Comparison of ENCODE assay signal across 11 cellular contexts in the genomic region with DNA sequence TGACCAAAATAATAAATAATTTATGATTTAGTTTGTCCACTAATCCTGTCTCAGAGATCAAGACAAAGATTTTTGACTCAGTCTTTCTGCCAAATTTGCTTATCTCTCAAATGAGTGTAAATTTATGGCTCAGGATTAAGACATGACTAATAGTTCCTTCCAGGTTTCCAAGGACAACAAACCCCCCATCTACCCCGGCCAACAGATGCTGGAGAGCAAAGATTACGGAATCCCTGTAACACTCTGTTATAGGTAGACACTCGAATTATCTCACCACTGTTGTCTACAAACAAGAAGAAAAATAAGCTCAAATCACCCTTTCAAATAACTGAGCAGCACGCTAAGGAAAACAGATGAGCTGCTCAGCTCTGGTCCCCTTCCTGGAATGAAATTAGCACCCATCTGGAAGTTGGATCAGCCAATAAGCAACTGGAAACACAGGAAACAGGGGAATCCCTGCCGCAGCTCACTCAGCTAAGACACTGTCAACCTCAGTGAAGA. TPM values are rescaled to one million over a fixed set of nuclear protein-coding genes. Genes with fewer than 3 reads are reported as not detected.
DNase-seq lines count a peak whose midpoint lies in the region; ATAC-seq and TF ChIP-seq lines count a peak whose summit lies in the region.
"Had no signal": no experiment of that assay in that cellular context is flagged by ENCODE, and none has a peak within 500 bp of the region (broad histone marks: within the 10 kb centered on the region; RNA-seq: fewer than 3 reads in every experiment).

No MANE protein-coding gene starts in this region.

- peak overlapping the region; percentile 50 for H3K27ac ChIP-seq in right cardiac atrium (ENCODE audit: low read length)
- peak overlapping the region; percentile 89 for H3K27ac ChIP-seq in smooth muscle cell (ENCODE audit: low read depth)
- H3K27ac ChIP-seq: spleen had no signal

- H3K4me2 ChIP-seq in smooth muscle cell = peak overlapping the region; percentile 45

- peak; percentile 76 to 91 for ATAC-seq in right cardiac atrium
- no peak for ATAC-seq in GM18868 (IDR thresholded peaks at IDR 0.05; ENCODE audit: unreplicated experiment)
- no peak for ATAC-seq in HG03280 (IDR thresholded peaks at IDR 0.05; ENCODE audit: unreplicated experiment)

- DNase-seq in H7 (peak; percentile 46), amniotic epithelial cell (ENCODE audit: low read depth) (peak; percentile 97), right cardiac atrium (no peak), smooth muscle cell (lab: John Stamatoyannopoulos, UW; ENCODE audit: unreplicated experiment) (no peak), NCI-H2196 treated with DMSO at 0.1 percent for 48 hours (lab: John Stamatoyannopoulos, UW; ENCODE audit: unreplicated experiment) (no peak), NCI-H1092 (lab: John Stamatoyannopoulos, UW) (no peak)
- DNase-seq: activated CD4-positive, alpha-beta T cell treated with anti-CD3 and anti-CD28 coated beads for 48 hours; dorsolateral prefrontal cortex; spleen had no signal

- H3K9ac ChIP-seq in smooth muscle cell (ENCODE audit: low read depth) = peak overlapping the region; percentile 62

- H3K4me3 ChIP-seq in H7 (ENCODE audit: insufficient read depth, low read depth, low read length) (no peak overlapping the region), right cardiac atrium (ENCODE audit: low read length) (peak overlapping the region; percentile 29), smooth muscle cell (no peak overlapping the region)

- no peaks in the 10 kb centered on the region for H3K27me3 ChIP-seq in H7 (ENCODE audit: control insufficient read depth, insufficient read depth, low read length)
- no peaks in the 10 kb centered on the region for H3K27me3 ChIP-seq in right cardiac atrium (ENCODE audit: control insufficient read depth, insufficient read depth)
- no peaks in the 10 kb centered on the region for H3K27me3 ChIP-seq in smooth muscle cell (ENCODE audit: low read depth)
- H3K27me3 ChIP-seq: spleen had no signal

- intact Hi-C loops in right cardiac atrium (cut with DNase I) = no loop called here

- peaks cover 26% of the 10 kb centered on the region for H3K79me2 ChIP-seq in smooth muscle cell (ENCODE audit: low read depth)

- H3K36me3 ChIP-seq in H7 (replicated peaks; ENCODE audit: control insufficient read depth, insufficient read depth, low read length) = no peaks in the 10 kb centered on the region
- H3K36me3 ChIP-seq in smooth muscle cell (ENCODE audit: low read depth) = no peaks in the 10 kb centered on the region
- H3K36me3 ChIP-seq: spleen had no signal

- peaks cover 38% of the 10 kb centered on the region for H4K20me1 ChIP-seq in smooth muscle cell (ENCODE audit: low read depth)

- 30% methylated on average over 5 of the region's 5 CpGs for WGBS in right cardiac atrium
- 16% methylated on average over 5 of the region's 5 CpGs for WGBS in smooth muscle cell (ENCODE audit: low lambda C conversion rate)

- no peaks in the 10 kb centered on the region for H3K9me3 ChIP-seq in right cardiac atrium (ENCODE audit: control insufficient read depth, low read length)
- H3K9me3 ChIP-seq in smooth muscle cell (replicated peaks; ENCODE audit: low read depth) = no peaks in the 10 kb centered on the region
- H3K9me3 ChIP-seq: spleen had no signal

- no peak for TF ChIP-seq CTCF in smooth muscle cell (IDR thresholded peaks at IDR 0.05; ENCODE audit: borderline replicate concordance, insufficient read depth, poor library complexity, severe bottlenecking)

- H3F3A ChIP-seq in smooth muscle cell (ENCODE audit: low read depth) = peaks cover 21% of the 10 kb centered on the region

- H3K4me1 ChIP-seq in right cardiac atrium (ENCODE audit: control insufficient read depth, insufficient read depth, low read length) (peaks cover 2% of the 10 kb centered on the region), smooth muscle cell (ENCODE audit: low read depth) (peaks cover 13% of the 10 kb centered on the region)

- H2AFZ ChIP-seq in smooth muscle cell (ENCODE audit: low read depth) = no peak overlapping the region

RNA-seq across cellular contexts. Expression of a gene that starts 56.8 kb away (rescaled TPM):
- total RNA-seq in H7 (2014; rRNA removed; shearing (Covaris generic)) = 14.5 and 17.2 TPM in 2 replicates
- total RNA-seq in right cardiac atrium (100 to 1,000 TPM; 254 to 374 (median 287) TPM), smooth muscle cell (28.5 and 32.5 TPM in 2 replicates)
- polyA plus RNA-seq in right cardiac atrium (106 TPM), smooth muscle cell (33.0 and 59.4 TPM in 2 replicates)

Comparison
In these comparisons a context has a peak if more than half of its experiments do, and no peak if none do; other contexts are left out.
1. DNase-seq: peak in H7 (single experiment) and amniotic epithelial cell (single experiment); none in right cardiac atrium (0 of 3), smooth muscle cell (single experiment), NCI-H2196 treated with DMSO at 0.1 percent for 48 hours (single experiment) and NCI-H1092 (single experiment).
2. ATAC-seq: peak in right cardiac atrium (2 of 2); none in GM18868 (single experiment) and HG03280 (single experiment).